ENCODE assay signal across 8 cellular contexts in genomic region chr22:48574776-48575566, GRCh38.
DNase-seq lines count a peak whose midpoint lies in the region; ATAC-seq, FAIRE-seq and TF ChIP-seq lines count a peak whose summit lies in the region.

No MANE protein-coding gene starts in this region.

- H3K4me3 ChIP-seq in mammary epithelial cell (replicated peaks in 1 of 3; ENCODE audit: insufficient read depth in 1 of 3, low read depth in 2 of 3, low read length in 3 of 3): no peak overlapping the region
- H3K4me3 ChIP-seq in vagina: peak overlapping the region in 1 of 2 donors; percentile 13

- intact Hi-C loops in mammary epithelial cell (cut with micrococcal nuclease) (no loop called here), vagina (cut with DNase I) (no loop called here)

- H3K27me3 ChIP-seq in mammary epithelial cell (ENCODE audit: insufficient read depth, low read length): peaks cover 4% of the 10 kb centered on the region
- H3K27me3 ChIP-seq in vagina: no peaks in the 10 kb centered on the region

- H2AFZ ChIP-seq in mammary epithelial cell (ENCODE audit: low read depth, low read length): no peak overlapping the region

- no peak for TF ChIP-seq POLR2A in vagina (IDR thresholded peaks at IDR 0.05)

- DNase-seq in DMS153 treated with DMSO at 0.1 percent for 48 hours (lab: John Stamatoyannopoulos, UW; ENCODE audit: unreplicated experiment) (peak; percentile 71), NCI-H146 (lab: John Stamatoyannopoulos, UW) (peak; percentile 66), mammary epithelial cell (peak; percentile 7), medulla oblongata (ENCODE audit: extremely low spot score) (peak; percentile 42), urothelium cell line (ENCODE audit: low spot score) (peak; percentile 97), T-helper 9 cell (no peak), vagina (ENCODE audit: extremely low spot score in 2 of 2) (no peak)

- H3K9me3 ChIP-seq in mammary epithelial cell (replicated peaks; ENCODE audit: insufficient read depth, low read length): peaks cover 10% of the 10 kb centered on the region
- no peaks in the 10 kb centered on the region for H3K9me3 ChIP-seq in vagina

- no peak for ATAC-seq in GM21717 (IDR thresholded peaks at IDR 0.05; ENCODE audit: unreplicated experiment)

- H3K36me3 ChIP-seq in mammary epithelial cell (ENCODE audit: insufficient read depth, low read length) (no peaks in the 10 kb centered on the region), vagina (no peaks in the 10 kb centered on the region)

- H3K79me2 ChIP-seq in mammary epithelial cell (ENCODE audit: insufficient read depth, low read length): no peaks in the 10 kb centered on the region

- H4K20me1 ChIP-seq in mammary epithelial cell (ENCODE audit: insufficient read depth, low read length): no peaks in the 10 kb centered on the region

- no TSS peak for BruUV-seq in mammary epithelial cell (replicated peaks; lab: Mats Ljungman, UMichigan)

- WGBS in mammary epithelial cell (ENCODE audit: low coverage, missing lambda C conversion rate): 8% methylated on average over 15 of the region's 84 CpGs

- in situ Hi-C loops in mammary epithelial cell (cut with MboI; ENCODE audit: low sequenced_read_pairs in 2 of 2): no loop called here

- FAIRE-seq in urothelium cell line (lab: Jason Lieb, UNC): peak; percentile 53

- no peak overlapping the region for H3K27ac ChIP-seq in mammary epithelial cell (ENCODE audit: insufficient read depth, low read depth, low read length)
- no peak overlapping the region for H3K27ac ChIP-seq in vagina

- CTCF ChIA-PET in mammary epithelial cell (lab: Charles Lee; ENCODE audit: low non-redundant PET): no interaction called here

- no peak overlapping the region for H3K4me2 ChIP-seq in mammary epithelial cell (ENCODE audit: insufficient read depth, low read depth, low read length)

- dilution Hi-C loops in mammary epithelial cell (cut with HindIII; ENCODE audit: low sequenced_read_pairs): loop anchor here (5.0 kb wide), 1 partner anchor 72 kb away; no protein-coding TSS in a partner anchor

- no peak overlapping the region for H3K9ac ChIP-seq in mammary epithelial cell (ENCODE audit: insufficient read depth, low read length)

- no peak for TF ChIP-seq CTCF in mammary epithelial cell (conservative IDR thresholded peaks at IDR 0.05 in 1 of 2, IDR thresholded peaks at IDR 0.05 in 1 of 2; ENCODE audit: extremely low read depth in 1 of 2, insufficient read depth in 1 of 2, low read depth in 1 of 2, low read length in 2 of 2)
- no peak for TF ChIP-seq CTCF in vagina (IDR thresholded peaks at IDR 0.05)

- no peaks in the 10 kb centered on the region for H3K4me1 ChIP-seq in mammary epithelial cell (ENCODE audit: insufficient read depth, low read length)
- no peaks in the 10 kb centered on the region for H3K4me1 ChIP-seq in vagina

Comparison
In these comparisons a context has a peak if more than half of its experiments do, and no peak if none do; other contexts are left out.
1. DNase-seq: peak in DMS153 treated with DMSO at 0.1 percent for 48 hours (single experiment), NCI-H146 (single experiment), mammary epithelial cell (single experiment), medulla oblongata (single experiment) and urothelium cell line (single experiment); none in T-helper 9 cell (single experiment) and vagina (0 of 2).